24 cellular contexts compared by ENCODE assay signal in the genomic region with DNA sequence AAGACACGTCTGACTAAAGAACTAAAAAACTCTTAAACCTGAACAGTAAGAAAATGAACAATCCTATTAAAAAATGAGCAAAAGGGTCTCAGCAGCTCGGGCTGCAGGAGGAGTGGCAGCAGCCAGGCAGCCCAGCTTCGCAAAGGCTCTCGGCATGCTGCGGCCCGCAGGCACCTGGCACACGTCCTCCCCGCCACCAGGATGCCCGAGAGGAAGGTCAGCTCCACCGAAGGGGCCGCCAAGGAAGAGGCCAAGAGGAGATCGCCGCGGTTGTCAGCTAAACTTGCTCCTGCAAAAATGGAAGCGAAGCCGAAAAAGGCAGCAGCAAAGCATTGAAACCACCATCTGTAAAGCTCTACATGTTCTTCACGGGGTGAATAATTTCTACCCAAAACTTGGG.
"Had no signal": no experiment of that assay in that cellular context is flagged by ENCODE, and none has a peak within 500 bp of the region (broad histone marks: within the 10 kb centered on the region; RNA-seq: fewer than 3 reads in every experiment).

No MANE protein-coding gene starts in this region.

- H3K27ac ChIP-seq: coronary artery, right atrium auricular region, suprapubic skin, transverse colon, vagina had no signal

- H3K4me3 ChIP-seq: coronary artery, lung, right atrium auricular region, suprapubic skin, transverse colon, vagina had no signal

- H3K36me3 ChIP-seq: right atrium auricular region, suprapubic skin, transverse colon, vagina had no signal

- H3K9me3 Mint-ChIP-seq: activated CD4-positive, alpha-beta T cell treated with anti-CD3 and anti-CD28 coated beads, Interleukin-2, amount 10 ng/mL, durations not matched to agents 24 days and 14 days; activated naive CD4-positive, alpha-beta T cell treated with anti-CD3 and anti-CD28 coated beads for 36 hours; activated T-cell treated with anti-CD3 and anti-CD28 coated beads, Interleukin-2, amount 50 U/mL, for 4 hours; stimulated activated naive CD8-positive, alpha-beta T cell treated with anti-CD3 and anti-CD28 coated beads, Interleukin-15, amount 100 ng/mL, for 72 hours had no signal

- DNase-seq: activated CD4-positive, alpha-beta T cell treated with anti-CD3 and anti-CD28 coated beads, Interleukin-2, amount 10 ng/mL, durations not matched to agents 24 days and 14 days; activated CD4-positive, CD25-positive, alpha-beta regulatory T cell; activated CD8-positive, alpha-beta memory T cell treated with anti-CD3 and anti-CD28 coated beads, Interleukin-2, amount 50 U/mL, for 4 hours; activated CD8-positive, alpha-beta T cell treated with anti-CD3 and anti-CD28 coated beads, Interleukin-2, amount 10 ng/mL, durations not matched to agents 7 days and 5 days; activated naive CD4-positive, alpha-beta T cell treated with anti-CD3 and anti-CD28 coated beads for 36 hours; activated T-cell treated with anti-CD3 and anti-CD28 coated beads, Interleukin-2, amount 50 U/mL, for 4 hours; erythroblast; hypothalamus; kidney; nephron progenitor cell; occipital lobe; stimulated activated CD4-positive, alpha-beta T cell treated with anti-CD3 and anti-CD28 coated beads, Interleukin-12 subunit alpha, Interleukin-12 subunit beta, amount 100 ng/mL, for 4 hours; stimulated activated CD4-positive, alpha-beta T cell treated with anti-CD3 and anti-CD28 coated beads, Interleukin-1b, Interleukin-23, amount 100 ng/mL, for 48 hours; stimulated activated naive CD8-positive, alpha-beta T cell treated with anti-CD3 and anti-CD28 coated beads, Interleukin-15, amount 100 ng/mL, for 72 hours; transverse colon had no signal

- ATAC-seq: activated CD8-positive, alpha-beta T cell treated with anti-CD3 and anti-CD28 coated beads, Interleukin-2, amount 10 ng/mL, durations not matched to agents 7 days and 5 days; activated T-cell treated with anti-CD3 and anti-CD28 coated beads, Interleukin-2, amount 50 U/mL, for 4 hours; left lobe of liver; stimulated activated naive CD8-positive, alpha-beta T cell treated with anti-CD3 and anti-CD28 coated beads, Interleukin-15, amount 100 ng/mL, for 72 hours had no signal

- H3K4me1 Mint-ChIP-seq: activated CD4-positive, alpha-beta T cell treated with anti-CD3 and anti-CD28 coated beads, Interleukin-2, amount 10 ng/mL, durations not matched to agents 24 days and 14 days; brain; nephron progenitor cell; stimulated activated naive CD8-positive, alpha-beta T cell treated with anti-CD3 and anti-CD28 coated beads, Interleukin-15, amount 100 ng/mL, for 72 hours had no signal

- H3K9me3 ChIP-seq: right atrium auricular region, suprapubic skin, transverse colon, vagina had no signal

- H3K4me3 Mint-ChIP-seq: activated CD4-positive, alpha-beta T cell treated with anti-CD3 and anti-CD28 coated beads, Interleukin-2, amount 10 ng/mL, durations not matched to agents 24 days and 14 days; activated CD8-positive, alpha-beta T cell treated with anti-CD3 and anti-CD28 coated beads, Interleukin-2, amount 10 ng/mL, durations not matched to agents 7 days and 5 days; activated naive CD4-positive, alpha-beta T cell treated with anti-CD3 and anti-CD28 coated beads for 36 hours; activated T-cell treated with anti-CD3 and anti-CD28 coated beads, Interleukin-2, amount 50 U/mL, for 4 hours; brain; mesothelial cell of epicardium; nephron progenitor cell; stimulated activated naive CD8-positive, alpha-beta T cell treated with anti-CD3 and anti-CD28 coated beads, Interleukin-15, amount 100 ng/mL, for 72 hours had no signal

- H3K4me1 ChIP-seq: right atrium auricular region, suprapubic skin, transverse colon, vagina had no signal

- H3K27ac Mint-ChIP-seq: activated CD4-positive, alpha-beta T cell treated with anti-CD3 and anti-CD28 coated beads, Interleukin-2, amount 10 ng/mL, durations not matched to agents 24 days and 14 days; activated CD8-positive, alpha-beta T cell treated with anti-CD3 and anti-CD28 coated beads, Interleukin-2, amount 10 ng/mL, durations not matched to agents 7 days and 5 days; activated naive CD4-positive, alpha-beta T cell treated with anti-CD3 and anti-CD28 coated beads for 36 hours; brain; mesothelial cell of epicardium; nephron progenitor cell; progenitor cell of endocrine pancreas; stimulated activated naive CD8-positive, alpha-beta T cell treated with anti-CD3 and anti-CD28 coated beads, Interleukin-15, amount 100 ng/mL, for 72 hours had no signal

- H3K36me3 Mint-ChIP-seq: brain had no signal

- H3K27me3 Mint-ChIP-seq: activated CD4-positive, alpha-beta T cell treated with anti-CD3 and anti-CD28 coated beads, Interleukin-2, amount 10 ng/mL, durations not matched to agents 24 days and 14 days; brain; progenitor cell of endocrine pancreas; stimulated activated naive CD8-positive, alpha-beta T cell treated with anti-CD3 and anti-CD28 coated beads, Interleukin-15, amount 100 ng/mL, for 72 hours had no signal

- H3K27me3 ChIP-seq: right atrium auricular region, suprapubic skin, transverse colon, vagina had no signal
